ENCODE assay signal across 28 cellular contexts in genomic region chr2:29719626-29720025, GRCh38.
"Had no signal": no experiment of that assay in that cellular context is flagged by ENCODE, and none has a peak within 500 bp of the region (broad histone marks: within the 10 kb centered on the region; RNA-seq: fewer than 3 reads in every experiment).

No MANE protein-coding gene starts in this region.

- H3K4me1 ChIP-seq: ascending aorta, breast epithelium, colonic mucosa, esophagus muscularis mucosa, foreskin keratinocyte, gastrocnemius medialis, heart left ventricle had no signal

- H3K27ac ChIP-seq: ascending aorta, breast epithelium, cardiac muscle cell, colonic mucosa, esophagus muscularis mucosa, foreskin keratinocyte, gastrocnemius medialis, heart left ventricle had no signal

- H3K4me1 Mint-ChIP-seq: activated T-helper 17 cell treated with anti-CD3 and anti-CD28 coated beads, Interleukin-2, amount 50 U/mL, for 72 hours had no signal

- H3K36me3 ChIP-seq: ascending aorta, breast epithelium, cardiac muscle cell, colonic mucosa, esophagus muscularis mucosa, gastrocnemius medialis, heart left ventricle had no signal

- H3K27ac Mint-ChIP-seq: activated CD8-positive, alpha-beta T cell treated with anti-CD3 and anti-CD28 coated beads for 36 hours; activated naive CD8-positive, alpha-beta T cell; activated T-helper 17 cell treated with anti-CD3 and anti-CD28 coated beads, Interleukin-2, amount 50 U/mL, for 72 hours had no signal

- H3K4me3 Mint-ChIP-seq: activated CD8-positive, alpha-beta T cell treated with anti-CD3 and anti-CD28 coated beads for 36 hours; activated naive CD8-positive, alpha-beta T cell; activated T-cell treated with anti-CD3 and anti-CD28 coated beads, Interleukin-2, amount 50 U/mL, for 4 hours; activated T-helper 17 cell treated with anti-CD3 and anti-CD28 coated beads, Interleukin-2, amount 50 U/mL, for 72 hours had no signal

- H3K27me3 ChIP-seq: ascending aorta, breast epithelium, cardiac muscle cell, colonic mucosa, esophagus muscularis mucosa, gastrocnemius medialis, heart left ventricle had no signal

- DNase-seq: activated CD4-positive, alpha-beta T cell treated with anti-CD3 and anti-CD28 coated beads for 1 hour; activated CD4-positive, alpha-beta T cell treated with anti-CD3 and anti-CD28 coated beads for 4 hours; activated CD4-positive, alpha-beta T cell treated with anti-CD3 and anti-CD28 coated beads, Interleukin-2, amount 50 U/mL, for 1 hour; activated CD4-positive, alpha-beta T cell treated with anti-CD3 and anti-CD28 coated beads, Interleukin-2, amount 50 U/mL, for 48 hours; activated CD8-positive, alpha-beta memory T cell treated with anti-CD3 and anti-CD28 coated beads for 24 hours; activated CD8-positive, alpha-beta T cell treated with anti-CD3 and anti-CD28 coated beads for 36 hours; activated effector memory CD4-positive, alpha-beta T cell treated with Interleukin-2 at 50 U/mL for 16 hours; activated gamma-delta T cell treated with Interleukin-2 at 50 U/mL for 16 hours; activated naive CD4-positive, alpha-beta T cell treated with anti-CD3 and anti-CD28 coated beads, Interleukin-2, amount 50 U/mL, for 16 hours; activated naive CD4-positive, alpha-beta T cell treated with Interleukin-2 at 50 U/mL for 16 hours; activated T-cell treated with anti-CD3 and anti-CD28 coated beads, Interleukin-2, amount 50 U/mL, for 4 hours; central memory CD4-positive, alpha-beta T cell; cerebellar nuclear complex; colonic mucosa; effector memory CD4-positive, alpha-beta T cell; erythroblast; foreskin keratinocyte; gastrocnemius medialis; glutamatergic neuron; heart left ventricle; T-helper 2 cell had no signal

- H3K9me3 ChIP-seq: ascending aorta, breast epithelium, colonic mucosa, esophagus muscularis mucosa, gastrocnemius medialis, heart left ventricle had no signal

- H3K27me3 Mint-ChIP-seq: brain had no signal

- H3K9me3 Mint-ChIP-seq: activated CD8-positive, alpha-beta T cell treated with anti-CD3 and anti-CD28 coated beads for 36 hours; activated T-cell treated with anti-CD3 and anti-CD28 coated beads, Interleukin-2, amount 50 U/mL, for 4 hours; activated T-helper 17 cell treated with anti-CD3 and anti-CD28 coated beads, Interleukin-2, amount 50 U/mL, for 72 hours had no signal

- H3K4me3 ChIP-seq: ascending aorta, breast epithelium, cardiac muscle cell, colonic mucosa, esophagus muscularis mucosa, gastrocnemius medialis, heart left ventricle had no signal

- ATAC-seq: activated CD8-positive, alpha-beta T cell treated with anti-CD3 and anti-CD28 coated beads for 36 hours; activated T-cell treated with anti-CD3 and anti-CD28 coated beads, Interleukin-2, amount 50 U/mL, for 4 hours; activated T-helper 17 cell treated with anti-CD3 and anti-CD28 coated beads, Interleukin-2, amount 50 U/mL, for 72 hours; foreskin keratinocyte; gastrocnemius medialis; heart left ventricle had no signal

- H3K36me3 Mint-ChIP-seq: activated naive CD8-positive, alpha-beta T cell; brain had no signal
